ENCODE assay signal across 15 cellular contexts in genomic region chr7:34104992-34105391, GRCh38.
"Had no signal": no experiment of that assay in that cellular context is flagged by ENCODE, and none has a peak within 500 bp of the region (broad histone marks: within the 10 kb centered on the region; RNA-seq: fewer than 3 reads in every experiment).

No MANE protein-coding gene starts in this region.

- FAIRE-seq: colon, pancreas had no signal

- H3K27me3 Mint-ChIP-seq: activated CD4-positive, alpha-beta T cell treated with anti-CD3 and anti-CD28 coated beads for 36 hours; activated naive CD4-positive, alpha-beta T cell treated with anti-CD3 and anti-CD28 coated beads, Interleukin-2, amount 50 U/mL, for 24 hours; stimulated activated naive B cell treated with anti-CD40 and anti-IgM and Interleukin-4, amounts not matched to agents 10 μg/mL and 1 μg/mL and 100 μg/mL, for 72 hours had no signal

- H3K4me1 Mint-ChIP-seq: activated CD4-positive, alpha-beta T cell treated with anti-CD3 and anti-CD28 coated beads for 36 hours; activated naive CD4-positive, alpha-beta T cell treated with anti-CD3 and anti-CD28 coated beads, Interleukin-2, amount 50 U/mL, for 24 hours; naive B cell; stimulated activated naive B cell treated with anti-CD40 and anti-IgM and Interleukin-4, amounts not matched to agents 10 μg/mL and 1 μg/mL and 100 μg/mL, for 72 hours had no signal

- H3K27ac Mint-ChIP-seq: activated CD4-positive, alpha-beta T cell treated with anti-CD3 and anti-CD28 coated beads for 36 hours; activated naive CD4-positive, alpha-beta T cell treated with anti-CD3 and anti-CD28 coated beads, Interleukin-2, amount 50 U/mL, for 24 hours; stimulated activated naive B cell treated with anti-CD40 and anti-IgM and Interleukin-4, amounts not matched to agents 10 μg/mL and 1 μg/mL and 100 μg/mL, for 72 hours had no signal

- H3K36me3 Mint-ChIP-seq: activated naive CD4-positive, alpha-beta T cell treated with anti-CD3 and anti-CD28 coated beads, Interleukin-2, amount 50 U/mL, for 24 hours; naive B cell; stimulated activated naive B cell treated with anti-CD40 and anti-IgM and Interleukin-4, amounts not matched to agents 10 μg/mL and 1 μg/mL and 100 μg/mL, for 72 hours had no signal

- ATAC-seq: activated CD4-positive, alpha-beta T cell treated with anti-CD3 and anti-CD28 coated beads for 36 hours; left ventricle myocardium superior; mucosa of descending colon; pancreas; sciatic nerve; stimulated activated naive B cell treated with anti-CD40 and anti-IgM and Interleukin-4, amounts not matched to agents 10 μg/mL and 1 μg/mL and 100 μg/mL, for 72 hours had no signal

- H3K9me3 Mint-ChIP-seq: activated naive CD4-positive, alpha-beta T cell treated with anti-CD3 and anti-CD28 coated beads, Interleukin-2, amount 50 U/mL, for 24 hours had no signal

- H3K4me3 Mint-ChIP-seq: activated CD4-positive, alpha-beta T cell treated with anti-CD3 and anti-CD28 coated beads for 36 hours; activated naive CD4-positive, alpha-beta T cell treated with anti-CD3 and anti-CD28 coated beads, Interleukin-2, amount 50 U/mL, for 24 hours; naive B cell; stimulated activated naive B cell treated with anti-CD40 and anti-IgM and Interleukin-4, amounts not matched to agents 10 μg/mL and 1 μg/mL and 100 μg/mL, for 72 hours had no signal

- DNase-seq: activated CD4-positive, alpha-beta T cell treated with anti-CD3 and anti-CD28 coated beads for 36 hours; activated CD4-positive, alpha-beta T cell treated with anti-CD3 and anti-CD28 coated beads, Interleukin-2, amount 50 U/mL, for 48 hours; activated gamma-delta T cell; central memory CD4-positive, alpha-beta T cell; dorsolateral prefrontal cortex; left ventricle myocardium superior; mucosa of descending colon; naive B cell; pancreas; spleen; stimulated activated CD4-positive, alpha-beta T cell treated with anti-CD3 and anti-CD28 coated beads, Interleukin-4, amount 100 ng/mL, for 4 hours; stimulated activated naive B cell treated with anti-CD40 and anti-IgM and Interleukin-4, amounts not matched to agents 10 μg/mL and 1 μg/mL and 100 μg/mL, for 72 hours had no signal
